ENCODE assay signal across 8 cellular contexts in genomic region chr1:6794164-6794563, GRCh38. TPM values are rescaled to one million over a fixed set of nuclear protein-coding genes. Genes with fewer than 3 reads are reported as not detected.
A peak's percentile ranks its signal among the peaks of the same experiment; 100 is the strongest.
DNase-seq lines count a peak whose midpoint lies in the region; ATAC-seq, FAIRE-seq and TF ChIP-seq lines count a peak whose summit lies in the region.

No MANE protein-coding gene starts in this region.

- no peak; the same call in 1 of the 2 replicates for TF ChIP-seq CTCF in HEK293 (tag by site-specific recombination; IDR thresholded peaks at IDR 0.05)
- peak in 5 of 6 experiments; percentile 26 to 36 (median 34) for TF ChIP-seq CTCF in upper lobe of left lung (IDR thresholded peaks at IDR 0.05)

- peaks cover 17% of the 10 kb centered on the region; the same call in 1 of the 2 replicates for H3K4me1 ChIP-seq in HEK293 (ENCODE audit: control insufficient read depth, insufficient read depth, low read length)
- H3K4me1 ChIP-seq in upper lobe of left lung, result peaks cover 3 to 15% (median 7%) of the 10 kb centered on the region in 4 donors

- H3K27ac ChIP-seq in HEK293 (ENCODE audit: extremely low read depth, low read depth, low read length) (no peak overlapping the region), upper lobe of left lung (no peak overlapping the region)

- H3K4me3 ChIP-seq in HEK293 (ENCODE audit: low read depth, low read length) (no peak overlapping the region), upper lobe of left lung (no peak overlapping the region), MG63 (no peak overlapping the region)

- peak in 1 of 2 donors; percentile 51 for ATAC-seq in upper lobe of left lung (ENCODE audit: low FRiP score in 2 of 2)
- ATAC-seq in HG03095 (IDR thresholded peaks at IDR 0.05; ENCODE audit: unreplicated experiment), result no peak
- no peak for ATAC-seq in HG03045 (IDR thresholded peaks at IDR 0.05; ENCODE audit: unreplicated experiment)

- H3K9me3 ChIP-seq in HEK293 (ENCODE audit: control insufficient read depth, insufficient read depth, low read depth, low read length) (no peaks in the 10 kb centered on the region), upper lobe of left lung (no peaks in the 10 kb centered on the region), MG63 (no peaks in the 10 kb centered on the region)

- H3K36me3 ChIP-seq in HEK293 (ENCODE audit: control insufficient read depth in 2 of 2, insufficient read depth in 1 of 2, low read length in 2 of 2) (peaks cover 3 to 8% of the 10 kb centered on the region in 2 experiments), upper lobe of left lung (peaks cover 0 to 7% (median 0%) of the 10 kb centered on the region in 4 donors), MG63 (peaks cover 4% of the 10 kb centered on the region; the same call in 1 of the 2 replicates)

- TF ChIP-seq EP300 in upper lobe of left lung (IDR thresholded peaks at IDR 0.05), result no peak

- TF ChIP-seq POLR2A in upper lobe of left lung (IDR thresholded peaks at IDR 0.05), result no peak

- CTCF ChIA-PET in HEK293 (lab: Yijun Ruan, JAX), result interaction anchor here (0.6 to 3.7 kb wide), 4 partner anchors 41 to 276 kb away, joined by 4 to 23 read pairs (median 6); no protein-coding TSS in a partner anchor

- POLR2A ChIA-PET in HEK293 (lab: Yijun Ruan, JAX), result interaction anchor here (1.5 kb wide), 1 partner anchor 9 kb away, joined by 10 read pairs; the partner anchor contains the start of gene CAMTA1

- peak; percentile 89 for FAIRE-seq in frontal cortex (lab: Jason Lieb, UNC)

- in situ Hi-C loops in SK-MEL-5 (cut with HindIII; ENCODE audit: low pct_unique_long_range_greater_than_20kb, low sequenced_read_pairs), result no loop called here

- DNase-seq in AG08396 (ENCODE audit: low spot score), result peak; percentile 39
- peak; percentile 59 for DNase-seq in SK-MEL-5 (ENCODE audit: low read depth, low spot score)
- DNase-seq in frontal cortex (ENCODE audit: low spot score in 2 of 2), result no peak
- DNase-seq in upper lobe of left lung, result no peak
- no peak for DNase-seq in MG63

- H3K27me3 ChIP-seq in upper lobe of left lung (no peaks in the 10 kb centered on the region), MG63 (no peaks in the 10 kb centered on the region)

- WGBS in upper lobe of left lung, 2 donors, result 74 to 76% methylated on average over 2 of the region's 2 CpGs

TF ChIP-seq in HEK293, 187 proteins besides CTCF, POLR2A, EP300 and RAD21:
- TF ChIP-seq ZNF654 (tag by site-specific recombination; IDR thresholded peaks at IDR 0.05; ENCODE audit: low read depth), result peak; percentile 60
- no peak for TF ChIP-seq GLIS1 (tag by site-specific recombination; IDR thresholded peaks at IDR 0.05)

RNA-seq across cellular contexts. Expression of gene CAMTA1, which starts 8.9 kb away (rescaled TPM):
- total RNA-seq in SK-MEL-5 (2014; rRNA removed; shearing (Covaris generic)), result 47.4 and 52.5 TPM in 2 replicates
- 45.4 and 58.8 TPM in 2 replicates for polyA plus RNA-seq in SK-MEL-5 (2015; cell fraction: cytosol; rRNA removed)
- polyA plus RNA-seq in SK-MEL-5 (2015; cell fraction: nucleus; rRNA removed), result 13.5 and 22.2 TPM in 2 replicates
- total RNA-seq in frontal cortex (127 TPM), upper lobe of left lung (10 to 100 TPM; 38.8 to 74.0 (median 46.1) TPM)
- total RNA-seq in MG63 (2014; rRNA removed; shearing (Covaris generic); ENCODE audit: low replicate concordance), result 103 and 212 TPM in 2 replicates

Comparison
In these comparisons a context has a peak if more than half of its experiments do, and no peak if none do; other contexts are left out.
1. DNase-seq: peak in AG08396 (single experiment) and SK-MEL-5 (single experiment); none in frontal cortex (0 of 2), upper lobe of left lung (0 of 2) and MG63 (single experiment).